In genomic region chr2:50346104-50346503, GRCh38 we compare ENCODE assay signal across 16 cellular contexts.
DNase-seq lines count a peak whose midpoint lies in the region; ATAC-seq and TF ChIP-seq lines count a peak whose summit lies in the region.
"Had no signal": no experiment of that assay in that cellular context is flagged by ENCODE, and none has a peak within 500 bp of the region (broad histone marks: within the 10 kb centered on the region; RNA-seq: fewer than 3 reads in every experiment).

No MANE protein-coding gene starts in this region.

- no peak overlapping the region for H3K4me2 ChIP-seq in OCI-LY7 (ENCODE audit: low read length)
- H3K4me2 ChIP-seq: BLaER1 had no signal

- TF ChIP-seq POLR2A in spleen (IDR thresholded peaks at IDR 0.05): no peak

- ATAC-seq in HG03521 (IDR thresholded peaks at IDR 0.05; ENCODE audit: unreplicated experiment): no peak
- ATAC-seq: effector memory CD8-positive, alpha-beta T cell; HCT116 had no signal

- H3K9me3 ChIP-seq in spleen (no peaks in the 10 kb centered on the region), OCI-LY7 (ENCODE audit: low read length) (no peaks in the 10 kb centered on the region), ascending aorta (no peaks in the 10 kb centered on the region)
- H3K9me3 ChIP-seq: thyroid gland had no signal

- intact Hi-C loops in spleen (cut with DNase I; ENCODE audit: low total_unique reads) (no loop called here), OCI-LY7 (cut with micrococcal nuclease; ENCODE audit: unreplicated experiment) (loop anchor here (10.0 kb wide), 1 partner anchor 149 kb away; no protein-coding TSS in a partner anchor), ascending aorta (cut with DNase I) (no loop called here)

- H3K9me2 ChIP-seq in OCI-LY7 (ENCODE audit: insufficient read depth, low read length): no peaks in the 10 kb centered on the region

- H3K27ac ChIP-seq in spleen (no peak overlapping the region), OCI-LY7 (ENCODE audit: low read depth, low read length, poor library complexity, severe bottlenecking) (no peak overlapping the region), ascending aorta (no peak overlapping the region)
- H3K27ac ChIP-seq: BLaER1, thyroid gland had no signal

- H3K4me1 ChIP-seq in spleen (peaks cover 0 to 9% (median 3%) of the 10 kb centered on the region in 6 donors), OCI-LY7 (ENCODE audit: insufficient read depth, low read length, poor library complexity, severe bottlenecking) (no peaks in the 10 kb centered on the region), ascending aorta (peaks cover 0 to 3% of the 10 kb centered on the region in 2 donors)
- H3K4me1 ChIP-seq: BLaER1, thyroid gland had no signal

- H3K36me3 ChIP-seq in spleen (no peaks in the 10 kb centered on the region), OCI-LY7 (ENCODE audit: insufficient read depth, low read length) (no peaks in the 10 kb centered on the region), ascending aorta (no peaks in the 10 kb centered on the region)
- H3K36me3 ChIP-seq: BLaER1, thyroid gland had no signal

- H2AFZ ChIP-seq in OCI-LY7 (ENCODE audit: low read length): no peak overlapping the region

- WGBS in spleen, 5 donors: 6 to 11% (median 8%) methylated on average over 8 to 19 of the region's 19 CpGs

- CTCF ChIA-PET in OCI-LY7 (lab: Charles Lee; ENCODE audit: unreplicated experiment): no interaction called here

- H3K27me3 ChIP-seq in spleen (replicated peaks in 1 of 7) (peaks cover 0 to 60% (median 21%) of the 10 kb centered on the region in 7 donors), ascending aorta (no peaks in the 10 kb centered on the region)
- H3K27me3 ChIP-seq: thyroid gland had no signal

- no peaks in the 10 kb centered on the region for H3K79me2 ChIP-seq in OCI-LY7 (ENCODE audit: insufficient read depth, low read depth, low read length)

- DNase-seq in NCI-H146 treated with DMSO at 0.1 percent for 48 hours (lab: John Stamatoyannopoulos, UW; ENCODE audit: unreplicated experiment) (peak; percentile 5), ecto neural progenitor cell (ENCODE audit: low spot score) (peak; percentile 75), left kidney (ENCODE audit: low read depth, low spot score) (peak; percentile 49), spleen (peak; percentile 56), OCI-LY7 (ENCODE audit: low spot score) (no peak), ascending aorta (ENCODE audit: low spot score in 2 of 2) (no peak)
- DNase-seq: activated CD4-positive, alpha-beta T cell treated with anti-CD3 and anti-CD28 coated beads, Interleukin-2, amount 50 U/mL, for 1 hour; activated naive CD4-positive, alpha-beta T cell treated with anti-CD3 and anti-CD28 coated beads, Interleukin-2, amount 50 U/mL, for 16 hours; activated T-cell treated with anti-CD3 and anti-CD28 coated beads for 4 hours; effector memory CD8-positive, alpha-beta T cell; NCI-H1694 treated with DMSO at 0.1 percent for 48 hours; NCI-H510A treated with DMSO at 0.1 percent for 48 hours; thyroid gland had no signal

- no peaks in the 10 kb centered on the region for H4K20me1 ChIP-seq in OCI-LY7 (ENCODE audit: insufficient read depth, low read length)
- H4K20me1 ChIP-seq: BLaER1 had no signal

- H3K4me3 ChIP-seq in spleen (no peak overlapping the region), OCI-LY7 (ENCODE audit: low read depth, low read length, poor library complexity, severe bottlenecking) (no peak overlapping the region), ascending aorta (peak overlapping the region in 1 of 2 donors; percentile 54)
- H3K4me3 ChIP-seq: BLaER1, thyroid gland had no signal

- BruUV-seq in OCI-LY7 (replicated peaks; lab: Mats Ljungman, UMichigan): no TSS peak

- no peak for TF ChIP-seq CTCF in spleen (IDR thresholded peaks at IDR 0.05 in 8 of 11, conservative IDR thresholded peaks at IDR 0.05 in 3 of 11)
- no peak for TF ChIP-seq CTCF in OCI-LY7 (conservative IDR thresholded peaks at IDR 0.05; ENCODE audit: low read length)
- TF ChIP-seq CTCF in ascending aorta (IDR thresholded peaks at IDR 0.05): no peak

- POLR2A ChIA-PET in OCI-LY7 (lab: Charles Lee): no interaction called here

Comparison
In these comparisons a context has a peak if more than half of its experiments do, and no peak if none do; other contexts are left out.
1. DNase-seq: peak in NCI-H146 treated with DMSO at 0.1 percent for 48 hours (single experiment), ecto neural progenitor cell (single experiment), left kidney (single experiment) and spleen (single experiment); none in OCI-LY7 (single experiment) and ascending aorta (0 of 2).